ENCODE assay signal across 8 cellular contexts in genomic region chr17:36182176-36183000, GRCh38. TPM values are rescaled to one million over a fixed set of nuclear protein-coding genes. Genes with fewer than 3 reads are reported as not detected.
DNase-seq lines count a peak whose midpoint lies in the region; ATAC-seq and TF ChIP-seq lines count a peak whose summit lies in the region.

No MANE protein-coding gene starts in this region.

- DNase-seq in BE2C, result peak; percentile 24
- DNase-seq in NT2/D1 (ENCODE audit: low read depth, low spot score), result no peak
- no peak for DNase-seq in fibroblast of villous mesenchyme (ENCODE audit: low read depth)
- DNase-seq in OCI-M2 (lab: John Stamatoyannopoulos, UW; ENCODE audit: unreplicated experiment), result no peak
- DNase-seq in NCI-H1694 treated with DMSO at 0.1 percent for 48 hours (lab: John Stamatoyannopoulos, UW), result no peak
- DNase-seq in NCI-H2227 treated with DMSO at 0.1 percent for 48 hours (lab: John Stamatoyannopoulos, UW), result no peak

- ATAC-seq in HG03521 (IDR thresholded peaks at IDR 0.05; ENCODE audit: unreplicated experiment), result no peak

- TF ChIP-seq CTCF in BE2C (IDR thresholded peaks at IDR 0.05; ENCODE audit: low read depth, low read length) (no peak), fibroblast of villous mesenchyme (IDR thresholded peaks at IDR 0.05; ENCODE audit: insufficient read depth, low read depth, low read length) (no peak), neutrophil (IDR thresholded peaks at IDR 0.05) (no peak)

- no peaks in the 10 kb centered on the region for H3K36me3 ChIP-seq in BE2C
- no peaks in the 10 kb centered on the region for H3K36me3 ChIP-seq in NT2/D1 (ENCODE audit: insufficient read depth, insufficient read length, low read length)
- peaks cover 4% of the 10 kb centered on the region for H3K36me3 ChIP-seq in neutrophil

- peak overlapping the region; percentile 80 for H3K9ac ChIP-seq in NT2/D1 (ENCODE audit: insufficient read length, low read depth)

- no peak overlapping the region for H3K4me3 ChIP-seq in BE2C (ENCODE audit: low read depth, low read length)
- H3K4me3 ChIP-seq in NT2/D1 (ENCODE audit: insufficient read length, low read depth), result peak overlapping the region; percentile 49
- peak overlapping the region; percentile 47 for H3K4me3 ChIP-seq in fibroblast of villous mesenchyme (ENCODE audit: low read depth, low read length)
- peak overlapping the region; percentile 62 to 82 for H3K4me3 ChIP-seq in neutrophil (ENCODE audit: low read depth in 1 of 2, low read length in 1 of 2)

- H3K4me1 ChIP-seq in BE2C (no peaks in the 10 kb centered on the region), NT2/D1 (ENCODE audit: insufficient read depth, insufficient read length) (peaks cover 7% of the 10 kb centered on the region), neutrophil (ENCODE audit: control insufficient read depth in 1 of 2, insufficient read depth in 1 of 2, low read depth in 1 of 2, low read length in 1 of 2) (peaks cover 19 to 42% of the 10 kb centered on the region in 2 experiments)

- H3K27me3 ChIP-seq in BE2C (peaks cover 65% of the 10 kb centered on the region), NT2/D1 (ENCODE audit: insufficient read depth, insufficient read length) (peaks cover 30% of the 10 kb centered on the region), neutrophil (peaks cover 43% of the 10 kb centered on the region)

- H3K9me3 ChIP-seq in BE2C, result peaks cover 2% of the 10 kb centered on the region; the same call in 1 of the 2 replicates
- no peaks in the 10 kb centered on the region for H3K9me3 ChIP-seq in NT2/D1 (ENCODE audit: insufficient read depth, low read length)
- no peaks in the 10 kb centered on the region for H3K9me3 ChIP-seq in neutrophil

- H3K27ac ChIP-seq in neutrophil, result peak overlapping the region; percentile 93

RNA-seq across cellular contexts. Expression of gene TBC1D3B, which starts 6.0 kb away (rescaled TPM):
- 5.4 TPM for polyA plus RNA-seq in BE2C (2012; ENCODE audit: insufficient read depth, insufficient read length, low read depth)
- total RNA-seq in fibroblast of villous mesenchyme, result 0.43 TPM in 1 of 2 replicates, not detected in the other

RNA-seq across cellular contexts. Expression of gene CCL3L1, which starts 14.2 kb away (rescaled TPM):
- not detected for polyA plus RNA-seq in BE2C (2012; ENCODE audit: insufficient read depth, insufficient read length, low read depth)
- total RNA-seq in fibroblast of villous mesenchyme, result not detected in 2 replicates

RNA-seq across cellular contexts. Expression of gene CCL4L2, which starts 28.5 kb away (rescaled TPM):
- polyA plus RNA-seq in BE2C (2012; ENCODE audit: insufficient read depth, insufficient read length, low read depth), result not detected
- total RNA-seq in fibroblast of villous mesenchyme, result not detected in 2 replicates
